ENCODE assay signal across 37 cellular contexts in genomic region chr5:9464478-9464877, GRCh38.
"Had no signal": no experiment of that assay in that cellular context is flagged by ENCODE, and none has a peak within 500 bp of the region (broad histone marks: within the 10 kb centered on the region; RNA-seq: fewer than 3 reads in every experiment).

No MANE protein-coding gene starts in this region.

- H3K36me3 Mint-ChIP-seq: activated CD8-positive, alpha-beta memory T cell treated with anti-CD3 and anti-CD28 coated beads, Interleukin-2, amount 10 ng/mL, durations not matched to agents 7 days and 5 days; activated naive CD4-positive, alpha-beta T cell treated with anti-CD3 and anti-CD28 coated beads, Interleukin-2, amount 10 ng/mL, durations not matched to agents 7 days and 5 days; activated naive CD4-positive, alpha-beta T cell treated with anti-CD3 and anti-CD28 coated beads, Interleukin-2, amount 50 U/mL, for 24 hours; activated naive CD8-positive, alpha-beta T cell; activated naive CD8-positive, alpha-beta T cell treated with anti-CD3 and anti-CD28 coated beads, Interleukin-2, amount 10 ng/mL, durations not matched to agents 7 days and 5 days had no signal

- H3K4me3 Mint-ChIP-seq: activated CD4-positive, alpha-beta memory T cell treated with anti-CD3 and anti-CD28 coated beads, Interleukin-2, amount 10 ng/mL, durations not matched to agents 7 days and 5 days; activated CD4-positive, alpha-beta T cell treated with anti-CD3 and anti-CD28 coated beads for 36 hours; activated CD4-positive, alpha-beta T cell treated with anti-CD3 and anti-CD28 coated beads, Interleukin-2, amount 10 ng/mL, durations not matched to agents 7 days and 5 days; activated CD8-positive, alpha-beta memory T cell treated with anti-CD3 and anti-CD28 coated beads, Interleukin-2, amount 10 ng/mL, durations not matched to agents 7 days and 5 days; activated CD8-positive, alpha-beta T cell treated with anti-CD3 and anti-CD28 coated beads, Interleukin-2, amount 10 ng/mL, durations not matched to agents 7 days and 5 days; activated naive CD4-positive, alpha-beta T cell treated with anti-CD3 and anti-CD28 coated beads, Interleukin-2, amount 10 ng/mL, durations not matched to agents 7 days and 5 days; activated naive CD4-positive, alpha-beta T cell treated with anti-CD3 and anti-CD28 coated beads, Interleukin-2, amount 50 U/mL, for 24 hours; activated naive CD8-positive, alpha-beta T cell; activated naive CD8-positive, alpha-beta T cell treated with anti-CD3 and anti-CD28 coated beads, Interleukin-2, amount 10 ng/mL, durations not matched to agents 7 days and 5 days; activated naive CD8-positive, alpha-beta T cell treated with anti-CD3 and anti-CD28 coated beads, Interleukin-2, amount 50 U/mL, for 24 hours; activated T-cell treated with anti-CD3 and anti-CD28 coated beads, Interleukin-2, amount 50 U/mL, for 24 hours; brain; central memory CD8-positive, alpha-beta T cell; T-helper 1 cell treated with Interleukin-12 subunit alpha and Interleukin-12 subunit beta and Interleukin-4 antibody, amounts not matched to agents 30 μg/mL and 1 μg/mL, for 36 hours; T-helper 2 cell treated with Interferon-gamma antibody and Interleukin-4, amounts not matched to agents 5 μg/mL and 100 μg/mL, for 36 hours; WTC11 had no signal

- H3K9me3 ChIP-seq: ascending aorta had no signal

- H3K27me3 Mint-ChIP-seq: activated CD4-positive, alpha-beta memory T cell treated with anti-CD3 and anti-CD28 coated beads, Interleukin-2, amount 10 ng/mL, durations not matched to agents 7 days and 5 days; activated CD4-positive, alpha-beta T cell treated with anti-CD3 and anti-CD28 coated beads for 36 hours; activated CD4-positive, alpha-beta T cell treated with anti-CD3 and anti-CD28 coated beads, Interleukin-2, amount 10 ng/mL, durations not matched to agents 7 days and 5 days; activated CD8-positive, alpha-beta memory T cell treated with anti-CD3 and anti-CD28 coated beads, Interleukin-2, amount 10 ng/mL, durations not matched to agents 7 days and 5 days; activated naive CD4-positive, alpha-beta T cell treated with anti-CD3 and anti-CD28 coated beads, Interleukin-2, amount 10 ng/mL, durations not matched to agents 7 days and 5 days; activated naive CD4-positive, alpha-beta T cell treated with anti-CD3 and anti-CD28 coated beads, Interleukin-2, amount 50 U/mL, for 24 hours; activated naive CD8-positive, alpha-beta T cell; activated naive CD8-positive, alpha-beta T cell treated with anti-CD3 and anti-CD28 coated beads, Interleukin-2, amount 10 ng/mL, durations not matched to agents 7 days and 5 days; activated naive CD8-positive, alpha-beta T cell treated with anti-CD3 and anti-CD28 coated beads, Interleukin-2, amount 50 U/mL, for 24 hours; activated T-cell treated with anti-CD3 and anti-CD28 coated beads, Interleukin-2, amount 50 U/mL, for 24 hours; brain; central memory CD8-positive, alpha-beta T cell had no signal

- H3K36me3 ChIP-seq: ascending aorta, cardiac muscle cell, WERI-Rb-1 had no signal

- H3K4me3 ChIP-seq: ascending aorta, cardiac muscle cell had no signal

- H3K27me3 ChIP-seq: ascending aorta, cardiac muscle cell had no signal

- H3K27ac ChIP-seq: ascending aorta, WERI-Rb-1 had no signal

- FAIRE-seq: bronchial epithelial cell, TTC549 had no signal

- H3K27ac Mint-ChIP-seq: activated CD4-positive, alpha-beta memory T cell treated with anti-CD3 and anti-CD28 coated beads, Interleukin-2, amount 10 ng/mL, durations not matched to agents 7 days and 5 days; activated CD4-positive, alpha-beta T cell treated with anti-CD3 and anti-CD28 coated beads for 36 hours; activated CD4-positive, alpha-beta T cell treated with anti-CD3 and anti-CD28 coated beads, Interleukin-2, amount 10 ng/mL, durations not matched to agents 7 days and 5 days; activated CD8-positive, alpha-beta memory T cell treated with anti-CD3 and anti-CD28 coated beads, Interleukin-2, amount 10 ng/mL, durations not matched to agents 7 days and 5 days; activated CD8-positive, alpha-beta T cell treated with anti-CD3 and anti-CD28 coated beads, Interleukin-2, amount 10 ng/mL, durations not matched to agents 7 days and 5 days; activated naive CD4-positive, alpha-beta T cell treated with anti-CD3 and anti-CD28 coated beads, Interleukin-2, amount 10 ng/mL, durations not matched to agents 7 days and 5 days; activated naive CD4-positive, alpha-beta T cell treated with anti-CD3 and anti-CD28 coated beads, Interleukin-2, amount 50 U/mL, for 24 hours; activated naive CD8-positive, alpha-beta T cell; activated naive CD8-positive, alpha-beta T cell treated with anti-CD3 and anti-CD28 coated beads, Interleukin-2, amount 10 ng/mL, durations not matched to agents 7 days and 5 days; activated naive CD8-positive, alpha-beta T cell treated with anti-CD3 and anti-CD28 coated beads, Interleukin-2, amount 50 U/mL, for 24 hours; activated T-cell treated with anti-CD3 and anti-CD28 coated beads, Interleukin-2, amount 50 U/mL, for 24 hours; activated T-helper 2 cell treated with anti-CD3 and anti-CD28 coated beads, Interferon-gamma antibody, Interleukin-2, Interleukin-4, amounts not matched to agents 10 μg/mL and 5 μg/mL and 100 μg/mL, durations not matched to agents 14 hours and 24 hours and 36 hours; brain; T-helper 1 cell treated with Interleukin-12 subunit alpha and Interleukin-12 subunit beta and Interleukin-4 antibody, amounts not matched to agents 30 μg/mL and 1 μg/mL, for 36 hours; T-helper 2 cell treated with Interferon-gamma antibody and Interleukin-4, amounts not matched to agents 5 μg/mL and 100 μg/mL, for 36 hours; WTC11 had no signal

- H3K9me3 Mint-ChIP-seq: activated naive CD4-positive, alpha-beta T cell treated with anti-CD3 and anti-CD28 coated beads, Interleukin-2, amount 10 ng/mL, durations not matched to agents 7 days and 5 days; activated naive CD8-positive, alpha-beta T cell treated with anti-CD3 and anti-CD28 coated beads, Interleukin-2, amount 10 ng/mL, durations not matched to agents 7 days and 5 days; central memory CD8-positive, alpha-beta T cell; T-helper 1 cell treated with Interleukin-12 subunit alpha and Interleukin-12 subunit beta and Interleukin-4 antibody, amounts not matched to agents 30 μg/mL and 1 μg/mL, for 36 hours; T-helper 2 cell treated with Interferon-gamma antibody and Interleukin-4, amounts not matched to agents 5 μg/mL and 100 μg/mL, for 36 hours had no signal

- H3K4me1 Mint-ChIP-seq: activated CD4-positive, alpha-beta memory T cell treated with anti-CD3 and anti-CD28 coated beads, Interleukin-2, amount 10 ng/mL, durations not matched to agents 7 days and 5 days; activated CD4-positive, alpha-beta T cell treated with anti-CD3 and anti-CD28 coated beads for 36 hours; activated CD4-positive, alpha-beta T cell treated with anti-CD3 and anti-CD28 coated beads, Interleukin-2, amount 10 ng/mL, durations not matched to agents 7 days and 5 days; activated CD8-positive, alpha-beta memory T cell treated with anti-CD3 and anti-CD28 coated beads, Interleukin-2, amount 10 ng/mL, durations not matched to agents 7 days and 5 days; activated naive CD4-positive, alpha-beta T cell treated with anti-CD3 and anti-CD28 coated beads, Interleukin-2, amount 10 ng/mL, durations not matched to agents 7 days and 5 days; activated naive CD4-positive, alpha-beta T cell treated with anti-CD3 and anti-CD28 coated beads, Interleukin-2, amount 50 U/mL, for 24 hours; activated naive CD8-positive, alpha-beta T cell treated with anti-CD3 and anti-CD28 coated beads, Interleukin-2, amount 10 ng/mL, durations not matched to agents 7 days and 5 days; activated naive CD8-positive, alpha-beta T cell treated with anti-CD3 and anti-CD28 coated beads, Interleukin-2, amount 50 U/mL, for 24 hours; central memory CD8-positive, alpha-beta T cell; WTC11 had no signal

- DNase-seq: activated CD4-positive, alpha-beta memory T cell treated with anti-CD3 and anti-CD28 coated beads, Interleukin-2, amount 10 ng/mL, durations not matched to agents 7 days and 5 days; activated CD4-positive, alpha-beta T cell treated with anti-CD3 and anti-CD28 coated beads for 1 hour; activated CD4-positive, alpha-beta T cell treated with anti-CD3 and anti-CD28 coated beads for 36 hours; activated CD4-positive, alpha-beta T cell treated with anti-CD3 and anti-CD28 coated beads for 48 hours; activated CD4-positive, alpha-beta T cell treated with anti-CD3 and anti-CD28 coated beads, Interleukin-2, amount 10 ng/mL, durations not matched to agents 7 days and 5 days; activated CD4-positive, alpha-beta T cell treated with anti-CD3 and anti-CD28 coated beads, Interleukin-2, amount 50 U/mL, for 48 hours; activated CD4-positive, CD25-positive, alpha-beta regulatory T cell; activated CD8-positive, alpha-beta memory T cell treated with anti-CD3 and anti-CD28 coated beads for 24 hours; activated CD8-positive, alpha-beta memory T cell treated with anti-CD3 and anti-CD28 coated beads, Interleukin-2, amount 10 ng/mL, durations not matched to agents 7 days and 5 days; activated CD8-positive, alpha-beta memory T cell treated with anti-CD3 and anti-CD28 coated beads, Interleukin-2, amount 50 U/mL, for 48 hours; activated CD8-positive, alpha-beta T cell treated with anti-CD3 and anti-CD28 coated beads, Interleukin-2, amount 10 ng/mL, durations not matched to agents 7 days and 5 days; activated effector memory CD4-positive, alpha-beta T cell treated with Interleukin-2 at 50 U/mL for 16 hours; activated gamma-delta T cell; activated naive CD4-positive, alpha-beta T cell treated with anti-CD3 and anti-CD28 coated beads, Interleukin-2, amount 10 ng/mL, durations not matched to agents 7 days and 5 days; activated naive CD4-positive, alpha-beta T cell treated with Interleukin-2 at 50 U/mL for 16 hours; activated naive CD8-positive, alpha-beta T cell treated with anti-CD3 and anti-CD28 coated beads, Interleukin-2, amount 10 ng/mL, durations not matched to agents 7 days and 5 days; activated naive CD8-positive, alpha-beta T cell treated with anti-CD3 and anti-CD28 coated beads, Interleukin-2, amount 50 U/mL, for 24 hours; activated T-cell treated with anti-CD3 and anti-CD28 coated beads, Interleukin-2, amount 50 U/mL, for 24 hours; activated T-cell treated with anti-CD3 and anti-CD28 coated beads, Interleukin-2, amount 50 U/mL, for 48 hours; anterior cingulate cortex; cerebellar nuclear complex; T-helper 1 cell; T-helper 2 cell; T-helper 9 cell; WERI-Rb-1 had no signal
